ENCODE assay signal across 23 cellular contexts in genomic region chr1:158084336-158084735, GRCh38.
DNase-seq lines count a peak whose midpoint lies in the region; ATAC-seq and TF ChIP-seq lines count a peak whose summit lies in the region.
"Had no signal": no experiment of that assay in that cellular context is flagged by ENCODE, and none has a peak within 500 bp of the region (broad histone marks: within the 10 kb centered on the region; RNA-seq: fewer than 3 reads in every experiment).

No MANE protein-coding gene starts in this region.

- H4K8ac ChIP-seq in mesenchymal stem cell (ENCODE audit: low read length) = no peak overlapping the region

- no peak for DNase-seq in RWPE1 (ENCODE audit: low spot score)
- no peak for DNase-seq in mesenchymal stem cell
- peak; percentile 35 for DNase-seq in spleen
- DNase-seq in foreskin fibroblast = no peak
- DNase-seq: 8988T; ACHN; BE2C; C1 segment of cervical spinal cord; CD4-positive, alpha-beta memory T cell; CD4-positive, CD25-positive, alpha-beta regulatory T cell; CD8-positive, alpha-beta memory T cell; COR-L47; DMS 273 treated with DMSO at 0.1 percent for 48 hours; DMS153; DMS53; DMS79; DND-41; EL; GDM1 had no signal

- H2AFZ ChIP-seq in mesenchymal stem cell (ENCODE audit: low read depth, low read length) = no peak overlapping the region

- no peak overlapping the region for H2BK15ac ChIP-seq in mesenchymal stem cell (ENCODE audit: low read depth, poor library complexity, severe bottlenecking)

- H3K27me3 ChIP-seq in mesenchymal stem cell (ENCODE audit: control insufficient read depth in 1 of 2, insufficient read depth in 1 of 2, low read length in 2 of 2) = no peaks in the 10 kb centered on the region
- H3K27me3 ChIP-seq in spleen (replicated peaks in 1 of 7) = peaks cover 0 to 4% (median 0%) of the 10 kb centered on the region in 7 donors
- H3K27me3 ChIP-seq: BE2C, BLaER1 had no signal

- H3K79me1 ChIP-seq in mesenchymal stem cell (replicated peaks; ENCODE audit: low read length, poor library complexity, severe bottlenecking) = peaks cover 12% of the 10 kb centered on the region

- no peak overlapping the region for H2BK12ac ChIP-seq in mesenchymal stem cell (ENCODE audit: low read length in 2 of 2)

- intact Hi-C loops in spleen (cut with DNase I; ENCODE audit: low total_unique reads) = no loop called here

- TF ChIP-seq POLR2A in spleen (IDR thresholded peaks at IDR 0.05) = no peak

- peaks cover 2% of the 10 kb centered on the region for H3K4me1 ChIP-seq in mesenchymal stem cell (ENCODE audit: control insufficient read depth, insufficient read depth, low read depth, low read length)
- H3K4me1 ChIP-seq in spleen = no peaks in the 10 kb centered on the region
- H3K4me1 ChIP-seq: BE2C, BLaER1 had no signal

- no peak overlapping the region for H3K4ac ChIP-seq in mesenchymal stem cell (ENCODE audit: low read depth in 1 of 2, low read length in 2 of 2)

- TF ChIP-seq CTCF in RWPE1 (conservative IDR thresholded peaks at IDR 0.05; ENCODE audit: low read depth) (no peak), spleen (IDR thresholded peaks at IDR 0.05 in 8 of 11, conservative IDR thresholded peaks at IDR 0.05 in 3 of 11) (no peak), foreskin fibroblast (IDR thresholded peaks at IDR 0.05; ENCODE audit: low read depth, low read length) (no peak)

- H3K36me3 ChIP-seq in mesenchymal stem cell (ENCODE audit: control insufficient read depth in 1 of 2, insufficient read depth in 2 of 2, low read depth in 1 of 2, low read length in 2 of 2) = peaks cover 90 to 94% of the 10 kb centered on the region in 2 experiments
- H3K36me3 ChIP-seq in spleen = peaks cover 0 to 32% (median 0%) of the 10 kb centered on the region in 6 donors
- H3K36me3 ChIP-seq: BE2C had no signal

- POLR2A ChIA-PET in RWPE1 (lab: Yijun Ruan, JAX; ENCODE audit: low non-redundant PET) = interaction anchor here (0.8 kb wide), 1 partner anchor 88 kb away, joined by 4 read pairs; no protein-coding TSS in a partner anchor

- H2BK120ac ChIP-seq in mesenchymal stem cell (ENCODE audit: low read depth, low read length) = no peak overlapping the region

- H3K9ac ChIP-seq in mesenchymal stem cell (ENCODE audit: low read length) = no peak overlapping the region
- H3K9ac ChIP-seq: BLaER1 had no signal

- no peaks in the 10 kb centered on the region for H3K9me3 ChIP-seq in mesenchymal stem cell (ENCODE audit: control insufficient read depth, low read length)
- no peaks in the 10 kb centered on the region for H3K9me3 ChIP-seq in spleen
- H3K9me3 ChIP-seq: BE2C, BLaER1 had no signal

- no peak overlapping the region for H3K18ac ChIP-seq in mesenchymal stem cell (ENCODE audit: low read depth in 1 of 2, low read length in 2 of 2)

- CTCF ChIA-PET in RWPE1 (lab: Yijun Ruan, JAX) = interaction anchor here (0.6 to 5.7 kb wide), 2 partner anchors 59 to 93 kb away, joined by 5 to 55 read pairs; no protein-coding TSS in a partner anchor

- H3K14ac ChIP-seq in mesenchymal stem cell (ENCODE audit: low read length in 2 of 2) = no peak overlapping the region

- H2BK5ac ChIP-seq in mesenchymal stem cell (ENCODE audit: low read depth, low read length, poor library complexity, severe bottlenecking) = no peak overlapping the region

- no peak overlapping the region for H2AK5ac ChIP-seq in mesenchymal stem cell (ENCODE audit: low read length, severe bottlenecking)

- ATAC-seq in HG03045 (IDR thresholded peaks at IDR 0.05; ENCODE audit: unreplicated experiment) = no peak
- ATAC-seq in GM18861 (IDR thresholded peaks at IDR 0.05; ENCODE audit: unreplicated experiment) = no peak
- ATAC-seq: GM12878 had no signal

- 99% methylated on average over 8 of the region's 8 CpGs for WGBS in mesenchymal stem cell
- WGBS in spleen, 5 donors = 85 to 94% (median 91%) methylated on average over 8 of the region's 8 CpGs

- H3K23ac ChIP-seq in mesenchymal stem cell (ENCODE audit: low read length in 2 of 2) = no peak overlapping the region

- peak overlapping the region; percentile 40 for H4K91ac ChIP-seq in mesenchymal stem cell (ENCODE audit: low read length)

- H3K4me2 ChIP-seq in mesenchymal stem cell (ENCODE audit: low read length, poor library complexity, severe bottlenecking) = no peak overlapping the region
- H3K4me2 ChIP-seq: BLaER1 had no signal

- H3K27ac ChIP-seq in RWPE1 (peak overlapping the region; percentile 3; the same call in 1 of the 2 replicates), mesenchymal stem cell (ENCODE audit: low read length, poor library complexity, severe bottlenecking) (peak overlapping the region; percentile 31), spleen (no peak overlapping the region)
- H3K27ac ChIP-seq: BLaER1 had no signal

- H3K4me3 ChIP-seq in mesenchymal stem cell (ENCODE audit: insufficient read depth in 1 of 2, low read depth in 1 of 2, low read length in 2 of 2) (no peak overlapping the region), spleen (no peak overlapping the region), foreskin fibroblast (ENCODE audit: low read depth in 1 of 2, low read length in 2 of 2) (no peak overlapping the region)
- H3K4me3 ChIP-seq: BLaER1, GM12878 had no signal

Comparison
In these comparisons a context has a peak if more than half of its experiments do, and no peak if none do; other contexts are left out.
1. H3K27ac ChIP-seq: peak in RWPE1 (single experiment) and mesenchymal stem cell (single experiment); none in spleen (0 of 8).